In the genomic region with DNA sequence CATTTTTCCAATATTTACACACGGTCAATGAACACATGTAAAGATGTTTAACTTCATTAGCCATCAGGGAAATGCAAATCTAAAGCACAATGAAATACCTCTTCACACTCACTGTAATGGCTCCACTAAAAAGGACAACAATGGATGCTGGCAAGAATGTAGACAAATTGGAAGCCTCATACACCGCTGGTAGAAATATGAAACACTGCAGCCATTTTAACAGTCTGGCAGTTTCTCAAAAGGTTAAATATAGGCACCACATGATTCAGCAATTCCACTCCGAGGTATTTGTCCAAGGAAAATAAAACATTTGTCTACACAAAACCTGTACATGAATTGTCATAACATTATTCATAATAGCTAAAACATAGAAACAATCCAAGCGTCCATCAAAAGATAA, we compare ENCODE assay signal across 1 cellular context.
TF ChIP-seq lines count a peak whose summit lies in the region.

No MANE protein-coding gene starts in this region.

TF ChIP-seq in K562, 482 proteins besides CTCF, POLR2A, EP300 and RAD21 (continued from another document):
- TF ChIP-seq PRDM10 (IDR thresholded peaks at IDR 0.05; ENCODE audit: partially characterized antibody) (no peak), C11orf30 (IDR thresholded peaks at IDR 0.05; ENCODE audit: low read depth) (peak; percentile 76), PHF20 (IDR thresholded peaks at IDR 0.05; ENCODE audit: partially characterized antibody) (no peak), TFAP4 (CRISPR knock-in tag; IDR thresholded peaks at IDR 0.05; ENCODE audit: borderline replicate concordance) (no peak), YY1 (IDR thresholded peaks at IDR 0.05; ENCODE audit: borderline replicate concordance in 1 of 3, control insufficient read depth in 1 of 3, extremely low read depth in 1 of 3, insufficient read depth in 3 of 3, insufficient read length in 1 of 3, insufficient replicate concordance in 2 of 3, low read depth in 1 of 3, low read length in 2 of 3) (peak in 1 of 3 experiments; percentile 67), NCOA4 (IDR thresholded peaks at IDR 0.05; ENCODE audit: partially characterized antibody) (no peak), ZBTB26 (CRISPR knock-in tag; IDR thresholded peaks at IDR 0.05) (no peak), MAFF (IDR thresholded peaks at IDR 0.05; ENCODE audit: low read length) (peak; percentile 43; the same call in 1 of the 2 replicates), MEF2A (IDR thresholded peaks at IDR 0.05; ENCODE audit: control insufficient read depth, low read depth, low read length) (peak; percentile 54; the same call in 1 of the 2 replicates), NFIX (CRISPR knock-in tag; IDR thresholded peaks at IDR 0.05; ENCODE audit: low read depth) (no peak), MAFG (tag; conservative IDR thresholded peaks at IDR 0.05) (peak; percentile 78), NR3C1 (CRISPR knock-in tag; IDR thresholded peaks at IDR 0.05) (no peak), ETV5 (CRISPR knock-in tag; IDR thresholded peaks at IDR 0.05; ENCODE audit: low read depth) (no peak), HOXB6 (CRISPR knock-in tag; IDR thresholded peaks at IDR 0.05; ENCODE audit: borderline replicate concordance) (no peak), NFIC (IDR thresholded peaks at IDR 0.05) (no peak), POU5F1 (IDR thresholded peaks at IDR 0.05; ENCODE audit: borderline replicate concordance, low read depth, low read length, partially characterized antibody) (no peak), VEZF1 (CRISPR knock-in tag; IDR thresholded peaks at IDR 0.05) (no peak), MAFK (IDR thresholded peaks at IDR 0.05; ENCODE audit: low read length) (peak; percentile 47; the same call in 1 of the 2 replicates), HEY1 (CRISPR knock-in tag; IDR thresholded peaks at IDR 0.05; ENCODE audit: borderline replicate concordance) (no peak), BRD4 (IDR thresholded peaks at IDR 0.05) (no peak), ZFP30 (CRISPR knock-in tag; IDR thresholded peaks at IDR 0.05; ENCODE audit: borderline replicate concordance) (no peak), ARID1B (IDR thresholded peaks at IDR 0.05) (no peak), ZNF444 (CRISPR knock-in tag; IDR thresholded peaks at IDR 0.05) (no peak), ZNF764 (CRISPR knock-in tag; IDR thresholded peaks at IDR 0.05; ENCODE audit: low read depth) (no peak)
- TF ChIP-seq, protein P1, sequence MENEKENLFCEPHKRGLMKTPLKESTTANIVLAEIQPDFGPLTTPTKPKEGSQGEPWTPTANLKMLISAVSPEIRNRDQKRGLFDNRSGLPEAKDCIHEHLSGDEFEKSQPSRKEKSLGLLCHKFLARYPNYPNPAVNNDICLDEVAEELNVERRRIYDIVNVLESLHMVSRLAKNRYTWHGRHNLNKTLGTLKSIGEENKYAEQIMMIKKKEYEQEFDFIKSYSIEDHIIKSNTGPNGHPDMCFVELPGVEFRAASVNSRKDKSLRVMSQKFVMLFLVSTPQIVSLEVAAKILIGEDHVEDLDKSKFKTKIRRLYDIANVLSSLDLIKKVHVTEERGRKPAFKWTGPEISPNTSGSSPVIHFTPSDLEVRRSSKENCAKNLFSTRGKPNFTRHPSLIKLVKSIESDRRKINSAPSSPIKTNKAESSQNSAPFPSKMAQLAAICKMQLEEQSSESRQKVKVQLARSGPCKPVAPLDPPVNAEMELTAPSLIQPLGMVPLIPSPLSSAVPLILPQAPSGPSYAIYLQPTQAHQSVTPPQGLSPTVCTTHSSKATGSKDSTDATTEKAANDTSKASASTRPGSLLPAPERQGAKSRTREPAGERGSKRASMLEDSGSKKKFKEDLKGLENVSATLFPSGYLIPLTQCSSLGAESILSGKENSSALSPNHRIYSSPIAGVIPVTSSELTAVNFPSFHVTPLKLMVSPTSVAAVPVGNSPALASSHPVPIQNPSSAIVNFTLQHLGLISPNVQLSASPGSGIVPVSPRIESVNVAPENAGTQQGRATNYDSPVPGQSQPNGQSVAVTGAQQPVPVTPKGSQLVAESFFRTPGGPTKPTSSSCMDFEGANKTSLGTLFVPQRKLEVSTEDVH (IDR thresholded peaks at IDR 0.05; ENCODE audit: low read depth, partially characterized antibody): no peak
- TF ChIP-seq, protein P2, sequence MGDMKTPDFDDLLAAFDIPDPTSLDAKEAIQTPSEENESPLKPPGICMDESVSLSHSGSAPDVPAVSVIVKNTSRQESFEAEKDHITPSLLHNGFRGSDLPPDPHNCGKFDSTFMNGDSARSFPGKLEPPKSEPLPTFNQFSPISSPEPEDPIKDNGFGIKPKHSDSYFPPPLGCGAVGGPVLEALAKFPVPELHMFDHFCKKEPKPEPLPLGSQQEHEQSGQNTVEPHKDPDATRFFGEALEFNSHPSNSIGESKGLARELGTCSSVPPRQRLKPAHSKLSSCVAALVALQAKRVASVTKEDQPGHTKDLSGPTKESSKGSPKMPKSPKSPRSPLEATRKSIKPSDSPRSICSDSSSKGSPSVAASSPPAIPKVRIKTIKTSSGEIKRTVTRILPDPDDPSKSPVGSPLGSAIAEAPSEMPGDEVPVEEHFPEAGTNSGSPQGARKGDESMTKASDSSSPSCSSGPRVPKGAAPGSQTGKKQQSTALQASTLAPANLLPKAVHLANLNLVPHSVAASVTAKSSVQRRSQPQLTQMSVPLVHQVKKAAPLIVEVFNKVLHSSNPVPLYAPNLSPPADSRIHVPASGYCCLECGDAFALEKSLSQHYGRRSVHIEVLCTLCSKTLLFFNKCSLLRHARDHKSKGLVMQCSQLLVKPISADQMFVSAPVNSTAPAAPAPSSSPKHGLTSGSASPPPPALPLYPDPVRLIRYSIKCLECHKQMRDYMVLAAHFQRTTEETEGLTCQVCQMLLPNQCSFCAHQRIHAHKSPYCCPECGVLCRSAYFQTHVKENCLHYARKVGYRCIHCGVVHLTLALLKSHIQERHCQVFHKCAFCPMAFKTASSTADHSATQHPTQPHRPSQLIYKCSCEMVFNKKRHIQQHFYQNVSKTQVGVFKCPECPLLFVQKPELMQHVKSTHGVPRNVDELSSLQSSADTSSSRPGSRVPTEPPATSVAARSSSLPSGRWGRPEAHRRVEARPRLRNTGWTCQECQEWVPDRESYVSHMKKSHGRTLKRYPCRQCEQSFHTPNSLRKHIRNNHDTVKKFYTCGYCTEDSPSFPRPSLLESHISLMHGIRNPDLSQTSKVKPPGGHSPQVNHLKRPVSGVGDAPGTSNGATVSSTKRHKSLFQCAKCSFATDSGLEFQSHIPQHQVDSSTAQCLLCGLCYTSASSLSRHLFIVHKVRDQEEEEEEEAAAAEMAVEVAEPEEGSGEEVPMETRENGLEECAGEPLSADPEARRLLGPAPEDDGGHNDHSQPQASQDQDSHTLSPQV (IDR thresholded peaks at IDR 0.05): peak; percentile 63; the same call in 1 of the 2 replicates
- TF ChIP-seq, protein P3, sequence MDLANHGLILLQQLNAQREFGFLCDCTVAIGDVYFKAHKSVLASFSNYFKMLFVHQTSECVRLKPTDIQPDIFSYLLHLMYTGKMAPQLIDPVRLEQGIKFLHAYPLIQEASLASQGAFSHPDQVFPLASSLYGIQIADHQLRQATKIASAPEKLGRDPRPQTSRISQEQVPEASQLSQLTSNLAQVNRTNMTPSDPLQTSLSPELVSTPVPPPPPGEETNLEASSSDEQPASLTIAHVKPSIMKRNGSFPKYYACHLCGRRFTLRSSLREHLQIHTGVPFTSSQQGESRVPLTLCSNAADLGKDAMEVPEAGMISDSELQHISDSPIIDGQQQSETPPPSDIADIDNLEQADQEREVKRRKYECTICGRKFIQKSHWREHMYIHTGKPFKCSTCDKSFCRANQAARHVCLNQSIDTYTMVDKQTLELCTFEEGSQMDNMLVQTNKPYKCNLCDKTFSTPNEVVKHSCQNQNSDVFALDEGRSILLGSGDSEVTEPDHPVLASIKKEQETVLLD (IDR thresholded peaks at IDR 0.05): no peak
